In genomic region chr7:92926697-92927044, GRCh38 we compare ENCODE assay signal across 19 cellular contexts.
A peak's percentile ranks its signal among the peaks of the same experiment; 100 is the strongest.
DNase-seq lines count a peak whose midpoint lies in the region; ATAC-seq, FAIRE-seq and TF ChIP-seq lines count a peak whose summit lies in the region.
"Had no signal": no experiment of that assay in that cellular context is flagged by ENCODE, and none has a peak within 500 bp of the region (broad histone marks: within the 10 kb centered on the region; RNA-seq: fewer than 3 reads in every experiment).

No MANE protein-coding gene starts in this region.

- no peak for TF ChIP-seq CTCF in HepG2 (CRISPR knock-in tag; IDR thresholded peaks at IDR 0.05)
- no peak for TF ChIP-seq CTCF in right lobe of liver (IDR thresholded peaks at IDR 0.05)
- no peak for TF ChIP-seq CTCF in hepatocyte (IDR thresholded peaks at IDR 0.05; ENCODE audit: poor library complexity)
- no peak for TF ChIP-seq CTCF in neural crest cell (conservative IDR thresholded peaks at IDR 0.05)

- H3K79me2 ChIP-seq in HepG2 (ENCODE audit: insufficient read depth, low read length) (no peaks in the 10 kb centered on the region), hepatocyte (no peaks in the 10 kb centered on the region)

- H3K27me3 Mint-ChIP-seq in neural crest cell (ENCODE audit: low read depth), result no peaks in the 10 kb centered on the region
- H3K27me3 Mint-ChIP-seq in activated T-helper 2 cell treated with anti-CD3 and anti-CD28 coated beads, Interferon-gamma antibody, Interleukin-2, Interleukin-4, amounts not matched to agents 10 μg/mL and 5 μg/mL and 100 μg/mL, durations not matched to agents 14 hours and 24 hours and 36 hours (ENCODE audit: low read depth), result no peaks in the 10 kb centered on the region

- peak overlapping the region; percentile 50 for H3K4me3 Mint-ChIP-seq in neural crest cell
- no peak overlapping the region for H3K4me3 Mint-ChIP-seq in activated T-helper 2 cell treated with anti-CD3 and anti-CD28 coated beads, Interferon-gamma antibody, Interleukin-2, Interleukin-4, amounts not matched to agents 10 μg/mL and 5 μg/mL and 100 μg/mL, durations not matched to agents 14 hours and 24 hours and 36 hours (ENCODE audit: low read depth)

- H3K27ac ChIP-seq in HepG2 (ENCODE audit: extremely low read length, insufficient read depth, low read length) (no peak overlapping the region), right lobe of liver (no peak overlapping the region), hepatocyte (peak overlapping the region; percentile 62)
- H3K27ac ChIP-seq: C4-2B had no signal

- peak overlapping the region in 1 of 3 experiments; percentile 15; a peak in 1 of 6 replicates for H3K4me3 ChIP-seq in HepG2 (replicated peaks in 1 of 3; ENCODE audit: insufficient read depth in 1 of 3, low read depth in 2 of 3, low read length in 3 of 3)
- H3K4me3 ChIP-seq in right lobe of liver, result no peak overlapping the region
- no peak overlapping the region for H3K4me3 ChIP-seq in hepatocyte

- peak overlapping the region; percentile 55 for H3K4me2 ChIP-seq in HepG2 (ENCODE audit: low read depth, low read length)
- H3K4me2 ChIP-seq in hepatocyte, result peak overlapping the region; percentile 44

- no peak overlapping the region for H2AFZ ChIP-seq in HepG2 (ENCODE audit: low read length)
- H2AFZ ChIP-seq in hepatocyte, result peak overlapping the region; percentile 32

- in situ Hi-C loops in HepG2 (cut with HindIII; ENCODE audit: extremely low pct_ligation_motif_present, low pct_unique_long_range_greater_than_20kb), result no loop called here

- no peak for FAIRE-seq in HepG2 (lab: Jason Lieb, UNC)
- FAIRE-seq: A204.1, RCC 7860 had no signal

- TF ChIP-seq EP300 in HepG2 (IDR thresholded peaks at IDR 0.05; ENCODE audit: low read depth in 2 of 2, low read length in 2 of 2) (no peak), HepG2 (CRISPR knock-in tag; IDR thresholded peaks at IDR 0.05; ENCODE audit: borderline replicate concordance) (no peak)

- peak; percentile 67 for ATAC-seq in HepG2
- no peak for ATAC-seq in right lobe of liver
- no peak for ATAC-seq in GM19467 (IDR thresholded peaks at IDR 0.05; ENCODE audit: unreplicated experiment)
- ATAC-seq: HCT116 had no signal

- intact Hi-C loops in HepG2 (cut with micrococcal nuclease; ENCODE audit: unreplicated experiment) (no loop called here), right lobe of liver (cut with DNase I) (no loop called here)
- intact Hi-C loops in activated T-helper 2 cell treated with anti-CD3 and anti-CD28 coated beads, Interferon-gamma antibody, Interleukin-2, Interleukin-4, amounts not matched to agents 10 μg/mL and 5 μg/mL and 100 μg/mL, durations not matched to agents 14 hours and 24 hours and 36 hours (cut with micrococcal nuclease), result no loop called here

- 73% methylated on average over 5 of the region's 8 CpGs for WGBS in HepG2 (ENCODE audit: low lambda C conversion rate)
- WGBS in right lobe of liver (ENCODE audit: insufficient coverage, low coverage, low lambda C conversion rate, missing lambda C conversion rate), result 60% methylated on average over 4 of the region's 8 CpGs
- 80% methylated on average over 8 of the region's 8 CpGs for WGBS in hepatocyte (ENCODE audit: low lambda C conversion rate, missing lambda C conversion rate)

- H3K27ac Mint-ChIP-seq in neural crest cell (ENCODE audit: unreplicated experiment), result peak overlapping the region; percentile 78
- no peak overlapping the region for H3K27ac Mint-ChIP-seq in activated T-helper 2 cell treated with anti-CD3 and anti-CD28 coated beads, Interferon-gamma antibody, Interleukin-2, Interleukin-4, amounts not matched to agents 10 μg/mL and 5 μg/mL and 100 μg/mL, durations not matched to agents 14 hours and 24 hours and 36 hours

- H3K9me3 ChIP-seq in HepG2 (ENCODE audit: low read length), result no peaks in the 10 kb centered on the region
- no peaks in the 10 kb centered on the region for H3K9me3 ChIP-seq in right lobe of liver
- H3K9me3 ChIP-seq in hepatocyte (ENCODE audit: low read depth), result no peaks in the 10 kb centered on the region

- no peak for TF ChIP-seq RAD21 in HepG2 (CRISPR knock-in tag; IDR thresholded peaks at IDR 0.05)

- H3K9me2 ChIP-seq in hepatocyte (replicated peaks; ENCODE audit: insufficient read depth), result no peaks in the 10 kb centered on the region

- no TSS peak for BruUV-seq in HepG2 (replicated peaks; lab: Mats Ljungman, UMichigan)

- peaks cover 5% of the 10 kb centered on the region for H3K36me3 Mint-ChIP-seq in neural crest cell (ENCODE audit: low read depth)
- peaks cover 4% of the 10 kb centered on the region for H3K36me3 Mint-ChIP-seq in activated T-helper 2 cell treated with anti-CD3 and anti-CD28 coated beads, Interferon-gamma antibody, Interleukin-2, Interleukin-4, amounts not matched to agents 10 μg/mL and 5 μg/mL and 100 μg/mL, durations not matched to agents 14 hours and 24 hours and 36 hours (ENCODE audit: low read depth)

- POLR2A ChIA-PET in HepG2 (lab: Yijun Ruan, JAX), result interaction anchor here (0.8 to 1.0 kb wide), 2 partner anchors 9 to 90 kb away, joined by 4 to 5 read pairs; partner anchors contain the start of gene CDK6

- DNase-seq in HepG2 (ENCODE audit: low spot score) (no peak), right lobe of liver (no peak), hepatocyte (ENCODE audit: low spot score) (no peak), neural crest cell (ENCODE audit: low read depth, low spot score) (no peak), COR-L47 (lab: John Stamatoyannopoulos, UW) (no peak), NCI-H526 (lab: John Stamatoyannopoulos, UW) (no peak)
- DNase-seq in activated T-helper 2 cell treated with anti-CD3 and anti-CD28 coated beads, Interferon-gamma antibody, Interleukin-2, Interleukin-4, amounts not matched to agents 10 μg/mL and 5 μg/mL and 100 μg/mL, durations not matched to agents 14 hours and 24 hours and 36 hours (ENCODE audit: low spot score), result no peak
- DNase-seq: DMS153, EL, KBM-7, NCI-H2107, NCI-H226, NCI-H774, SHP77 treated with DMSO at 0.1 percent for 48 hours had no signal

- TF ChIP-seq POLR2A in HepG2 (IDR thresholded peaks at IDR 0.05; ENCODE audit: insufficient read depth in 1 of 2, low read depth in 2 of 2, low read length in 2 of 2), result no peak
- no peak for TF ChIP-seq POLR2A in right lobe of liver (IDR thresholded peaks at IDR 0.05)

- H3K4me1 Mint-ChIP-seq in neural crest cell, result peaks cover 26% of the 10 kb centered on the region
- H3K4me1 Mint-ChIP-seq in activated T-helper 2 cell treated with anti-CD3 and anti-CD28 coated beads, Interferon-gamma antibody, Interleukin-2, Interleukin-4, amounts not matched to agents 10 μg/mL and 5 μg/mL and 100 μg/mL, durations not matched to agents 14 hours and 24 hours and 36 hours (ENCODE audit: low read depth), result no peaks in the 10 kb centered on the region

- no peaks in the 10 kb centered on the region for H4K20me1 ChIP-seq in HepG2 (ENCODE audit: insufficient read depth, low read length)
- H4K20me1 ChIP-seq in hepatocyte (ENCODE audit: insufficient read depth, poor library complexity, severe bottlenecking), result no peaks in the 10 kb centered on the region

- H3K4me1 ChIP-seq in HepG2 (ENCODE audit: insufficient read depth, low read length) (peaks cover 16% of the 10 kb centered on the region), right lobe of liver (no peaks in the 10 kb centered on the region), hepatocyte (ENCODE audit: insufficient read depth) (peaks cover 13% of the 10 kb centered on the region)

- H3K36me3 ChIP-seq in HepG2 (replicated peaks in 1 of 2; ENCODE audit: control insufficient read depth in 1 of 2, insufficient read depth in 2 of 2, low read length in 2 of 2) (no peaks in the 10 kb centered on the region), right lobe of liver (no peaks in the 10 kb centered on the region), hepatocyte (replicated peaks; ENCODE audit: insufficient read depth, low read depth) (no peaks in the 10 kb centered on the region)

- H3K9ac ChIP-seq in HepG2 (ENCODE audit: insufficient read depth, low read depth, low read length), result no peak overlapping the region

- H3K27me3 ChIP-seq in HepG2 (ENCODE audit: control insufficient read depth in 1 of 2, insufficient read depth in 2 of 2, low read length in 2 of 2) (no peaks in the 10 kb centered on the region), right lobe of liver (no peaks in the 10 kb centered on the region), hepatocyte (no peaks in the 10 kb centered on the region)

- peaks cover 10% of the 10 kb centered on the region for H3K9me3 Mint-ChIP-seq in neural crest cell
- H3K9me3 Mint-ChIP-seq in activated T-helper 2 cell treated with anti-CD3 and anti-CD28 coated beads, Interferon-gamma antibody, Interleukin-2, Interleukin-4, amounts not matched to agents 10 μg/mL and 5 μg/mL and 100 μg/mL, durations not matched to agents 14 hours and 24 hours and 36 hours, result peaks cover 31% of the 10 kb centered on the region

- CTCF ChIA-PET in HepG2 (lab: Yijun Ruan, JAX; ENCODE audit: low intra/inter-chr PET ratio, low total read pairs), result no interaction called here

TF ChIP-seq in HepG2, 621 proteins besides CTCF, POLR2A, EP300 and RAD21 (continues in another document):
- TF ChIP-seq SRY (CRISPR knock-in tag; IDR thresholded peaks at IDR 0.05), result 0 out of 2 replicates have a peak, but pooled peaks have one; percentile 36
- no peak for TF ChIP-seq DBP (CRISPR knock-in tag; IDR thresholded peaks at IDR 0.05; ENCODE audit: not compliant biosample characterization)
- no peak for TF ChIP-seq ZNF569 (CRISPR knock-in tag; IDR thresholded peaks at IDR 0.05; ENCODE audit: borderline replicate concordance)
- 0 out of 2 replicates have a peak, but pooled peaks have one; percentile 0 for TF ChIP-seq FOXK1 (CRISPR knock-in tag; IDR thresholded peaks at IDR 0.05; ENCODE audit: borderline replicate concordance, low read depth)
